In genomic region chr7:12855036-12855435, GRCh38 we compare ENCODE assay signal across 21 cellular contexts.
A peak's percentile ranks its signal among the peaks of the same experiment; 100 is the strongest.
DNase-seq lines count a peak whose midpoint lies in the region; ATAC-seq, FAIRE-seq and TF ChIP-seq lines count a peak whose summit lies in the region.
"Had no signal": no experiment of that assay in that cellular context is flagged by ENCODE, and none has a peak within 500 bp of the region (broad histone marks: within the 10 kb centered on the region; RNA-seq: fewer than 3 reads in every experiment).

No MANE protein-coding gene starts in this region.

- no peak for TF ChIP-seq CTCF in fibroblast of mammary gland (conservative IDR thresholded peaks at IDR 0.05; ENCODE audit: control insufficient read depth, insufficient read depth, low read depth, low read length)
- TF ChIP-seq CTCF in heart left ventricle (IDR thresholded peaks at IDR 0.05): no peak

- TF ChIP-seq POLR2A in H54 (IDR thresholded peaks at IDR 0.05; ENCODE audit: low read depth, low read length): no peak
- TF ChIP-seq POLR2A in heart left ventricle (IDR thresholded peaks at IDR 0.05): no peak

- DNase-seq in H54 (ENCODE audit: insufficient read length, low spot score) (no peak), dermis microvascular lymphatic vessel endothelial cell (ENCODE audit: low read depth in 2 of 2) (peak; percentile 91 to 97), fibroblast of mammary gland (ENCODE audit: low read depth) (peak; percentile 6), lung microvascular endothelial cell (ENCODE audit: low read depth in 2 of 2) (peak; percentile 2 to 98), C1 segment of cervical spinal cord (lab: John Stamatoyannopoulos, UW) (no peak), nucleus accumbens (lab: John Stamatoyannopoulos, UW) (no peak), heart left ventricle (no peak)
- DNase-seq: AML-193; CD4-positive, alpha-beta memory T cell; CD4-positive, CD25-positive, alpha-beta regulatory T cell; CD8-positive, alpha-beta memory T cell; COR-L47; DMS79 treated with DMSO at 0.1 percent for 48 hours; GF-D8 had no signal

- no peak for ATAC-seq in heart left ventricle
- ATAC-seq: A549 had no signal

- no peaks in the 10 kb centered on the region for H3K4me1 ChIP-seq in heart left ventricle
- H3K4me1 ChIP-seq: BLaER1 treated with 17β-estradiol and CSF1 and Interleukin-3, amounts not matched to agents 10 nM and 100 nM had no signal

- no peak overlapping the region for H3K27ac ChIP-seq in heart left ventricle
- H3K27ac ChIP-seq: 22Rv1; A549; BLaER1 treated with 17β-estradiol and CSF1 and Interleukin-3, amounts not matched to agents 10 nM and 100 nM had no signal

- no peaks in the 10 kb centered on the region for H3K36me3 ChIP-seq in heart left ventricle
- H3K36me3 ChIP-seq: BLaER1 treated with 17β-estradiol and CSF1 and Interleukin-3, amounts not matched to agents 10 nM and 100 nM had no signal

- H3K4me3 ChIP-seq in fibroblast of mammary gland (ENCODE audit: control insufficient read depth, low read depth, low read length) (no peak overlapping the region), heart left ventricle (no peak overlapping the region)
- H3K4me3 ChIP-seq: A549; BLaER1 treated with 17β-estradiol and CSF1 and Interleukin-3, amounts not matched to agents 10 nM and 100 nM had no signal

- peak; percentile 76 for FAIRE-seq in H54 (lab: Jason Lieb, UNC)
- FAIRE-seq: A549, D721Med, G401.6, GM12891, GM19239 had no signal

- no peaks in the 10 kb centered on the region for H3K27me3 ChIP-seq in heart left ventricle
- H3K27me3 ChIP-seq: BLaER1 treated with 17β-estradiol and CSF1 and Interleukin-3, amounts not matched to agents 10 nM and 100 nM had no signal

- H3K9me3 ChIP-seq in heart left ventricle: no peaks in the 10 kb centered on the region
- H3K9me3 ChIP-seq: A549 had no signal

- 57 to 64% (median 58%) methylated on average over 4 of the region's 4 CpGs for WGBS in heart left ventricle, 4 donors

- intact Hi-C loops in heart left ventricle (cut with DNase I): no loop called here

Comparison
In these comparisons a context has a peak if more than half of its experiments do, and no peak if none do; other contexts are left out.
1. DNase-seq: peak in dermis microvascular lymphatic vessel endothelial cell (2 of 2), fibroblast of mammary gland (single experiment) and lung microvascular endothelial cell (2 of 2); none in H54 (single experiment), C1 segment of cervical spinal cord (0 of 14), nucleus accumbens (0 of 56) and heart left ventricle (0 of 5).